In the genomic region with DNA sequence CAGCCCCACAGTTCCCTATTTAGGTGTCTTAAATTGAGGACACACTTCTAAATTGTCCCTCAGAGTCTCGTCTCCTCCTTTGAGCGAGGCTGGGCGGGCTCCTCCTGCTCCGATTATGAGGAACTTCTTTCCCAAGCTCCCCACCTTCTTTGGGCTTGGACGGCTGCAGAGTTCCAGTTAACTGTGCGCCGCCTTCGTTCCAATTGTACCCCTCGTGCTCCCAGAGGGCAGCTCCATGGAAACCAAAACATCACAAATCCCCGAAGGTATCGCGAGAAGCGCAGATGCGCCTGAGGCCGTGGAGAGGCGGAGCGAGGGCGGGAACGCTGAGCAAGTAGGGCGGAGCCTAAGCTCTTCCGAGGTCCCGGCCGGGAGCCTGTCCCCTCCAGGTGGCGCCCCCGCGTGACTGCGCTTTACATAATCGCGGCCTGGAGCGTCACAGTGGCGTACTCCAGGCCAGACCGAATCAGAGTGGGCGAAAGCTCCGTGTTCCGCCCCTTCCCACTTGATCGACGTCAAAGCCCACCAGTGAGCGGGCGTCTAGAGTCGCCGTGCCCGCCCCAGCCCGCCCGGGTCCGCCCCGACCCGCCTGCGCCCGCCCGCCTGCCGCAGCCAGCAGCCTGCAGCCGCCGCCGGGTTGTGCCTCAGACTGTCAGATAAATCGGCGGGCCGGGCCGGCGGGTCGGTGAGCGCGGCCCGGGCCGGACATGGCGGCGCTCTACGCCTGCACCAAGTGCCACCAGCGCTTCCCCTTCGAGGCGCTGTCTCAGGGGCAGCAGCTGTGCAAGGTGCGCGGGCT, we compare ENCODE assay signal across 8 cellular contexts. TPM values are rescaled to one million over a fixed set of nuclear protein-coding genes. Genes with fewer than 3 reads are reported as not detected.
DNase-seq lines count a peak whose midpoint lies in the region; ATAC-seq and TF ChIP-seq lines count a peak whose summit lies in the region.

Gene FAM76A, plus strand, starts transcription at position 588 of the 799 bp plus-strand sequence. Its CDS starts 120 bp downstream, at position 708.

- peak within 1 kb of the TSS; percentile 95 for H2AFZ ChIP-seq in smooth muscle cell (ENCODE audit: low read depth)

- peaks cover 3% of the 10 kb centered on the region for H3K79me2 ChIP-seq in smooth muscle cell (ENCODE audit: low read depth)

- H3K4me2 ChIP-seq in smooth muscle cell: peak within 1 kb of the TSS; percentile 96

- no peaks in the 10 kb centered on the region for H4K20me1 ChIP-seq in smooth muscle cell (ENCODE audit: low read depth)

- peak within 1 kb of the TSS; percentile 84 for H3K4me3 ChIP-seq in AG09309 (ENCODE audit: control insufficient read depth, low read depth, low read length)
- peak within 1 kb of the TSS; percentile 71 for H3K4me3 ChIP-seq in WI38 (ENCODE audit: low read depth, low read length)
- peak within 1 kb of the TSS; percentile 86 to 88 for H3K4me3 ChIP-seq in cardiac fibroblast (replicated peaks in 1 of 2; ENCODE audit: low read depth in 2 of 2, low read length in 2 of 2)
- H3K4me3 ChIP-seq in smooth muscle cell: peak within 1 kb of the TSS; percentile 95

- H3K9ac ChIP-seq in smooth muscle cell (ENCODE audit: low read depth): peak within 1 kb of the TSS; percentile 91

- no peaks in the 10 kb centered on the region for H3K36me3 ChIP-seq in smooth muscle cell (ENCODE audit: low read depth)

- peaks cover 17% of the 10 kb centered on the region for H3K4me1 ChIP-seq in smooth muscle cell (ENCODE audit: low read depth)

- DNase-seq in AG09309 (ENCODE audit: low read depth) (peak; percentile 97), NCI-H2227 treated with DMSO at 0.1 percent for 48 hours (lab: John Stamatoyannopoulos, UW) (peak; percentile 99), cardiac fibroblast (ENCODE audit: low read depth in 2 of 2) (peak; percentile 100), iPS-NIHi7 (ENCODE audit: extremely low spot score) (peak; percentile 99), smooth muscle cell (lab: John Stamatoyannopoulos, UW; ENCODE audit: unreplicated experiment) (peak; percentile 97)

- H3F3A ChIP-seq in smooth muscle cell (ENCODE audit: low read depth): peaks cover 3% of the 10 kb centered on the region

- H3K9me3 ChIP-seq in smooth muscle cell (replicated peaks; ENCODE audit: low read depth): no peaks in the 10 kb centered on the region

- TF ChIP-seq CTCF in AG09309 (IDR thresholded peaks at IDR 0.05; ENCODE audit: control insufficient read depth, insufficient read depth, low read depth, low read length, missing control alignments): peak; percentile 50
- 0 out of 2 replicates have a peak, but pooled peaks have one; percentile 16 for TF ChIP-seq CTCF in WI38 (IDR thresholded peaks at IDR 0.05; ENCODE audit: low read depth, low read length)
- peak; percentile 18 for TF ChIP-seq CTCF in cardiac fibroblast (IDR thresholded peaks at IDR 0.05; ENCODE audit: low read depth, low read length)
- peak; percentile 22 for TF ChIP-seq CTCF in smooth muscle cell (IDR thresholded peaks at IDR 0.05; ENCODE audit: borderline replicate concordance, insufficient read depth, poor library complexity, severe bottlenecking)

- H3K27me3 ChIP-seq in smooth muscle cell (ENCODE audit: low read depth): no peaks in the 10 kb centered on the region

- ATAC-seq in GM18909 (IDR thresholded peaks at IDR 0.05; ENCODE audit: poor library complexity, unreplicated experiment) (peak; percentile 95), HG03175 (IDR thresholded peaks at IDR 0.05; ENCODE audit: unreplicated experiment) (peak; percentile 93)

- H3K27ac ChIP-seq in smooth muscle cell (ENCODE audit: low read depth): peak within 1 kb of the TSS; percentile 81

- WGBS in smooth muscle cell (ENCODE audit: low lambda C conversion rate): 7% methylated on average over 40 of the region's 72 CpGs

RNA-seq across cellular contexts. Expression of gene FAM76A, which starts in this region (rescaled TPM):
- 9.0 and 16.0 TPM in 2 replicates for total RNA-seq in smooth muscle cell
- 2.3 and 3.1 TPM in 2 replicates for polyA plus RNA-seq in smooth muscle cell

Comparison
In these comparisons a context has a peak if more than half of its experiments do, and no peak if none do; other contexts are left out.
1. Peak in every context shown above with its lines: DNase-seq, ATAC-seq, H3K4me3 ChIP-seq and H3K27ac ChIP-seq.